Comparison of ENCODE assay signal across 21 cellular contexts in genomic region chr5:136197462-136198142, GRCh38. TPM values are rescaled to one million over a fixed set of nuclear protein-coding genes. Genes with fewer than 3 reads are reported as not detected.
"Had no signal": no experiment of that assay in that cellular context is flagged by ENCODE, and none has a peak within 500 bp of the region (broad histone marks: within the 10 kb centered on the region; RNA-seq: fewer than 3 reads in every experiment).

No MANE protein-coding gene starts in this region.

- H3K27ac ChIP-seq: body of pancreas, heart right ventricle, ovary, spleen, suprapubic skin had no signal

- H3K27me3 ChIP-seq: body of pancreas had no signal

- H3K4me3 ChIP-seq: body of pancreas, gastroesophageal sphincter, heart right ventricle, ovary, sigmoid colon, spleen, suprapubic skin had no signal

- DNase-seq: activated CD4-positive, alpha-beta T cell treated with anti-CD3 and anti-CD28 coated beads, Interleukin-2, amount 10 ng/mL, durations not matched to agents 24 days and 14 days; activated CD4-positive, CD25-positive, alpha-beta regulatory T cell; activated gamma-delta T cell treated with Interleukin-2 at 50 U/mL for 16 hours; activated T-cell treated with anti-CD3 and anti-CD28 coated beads, Interleukin-2, amount 50 U/mL, for 4 hours; amygdala; body of pancreas; cortex of kidney; effector CD8-positive, alpha-beta T cell; heart right ventricle; left colon; ovary; sigmoid colon; SW 1271; trophoblast cell had no signal

- H3K36me3 ChIP-seq: gastroesophageal sphincter, heart right ventricle, ovary, sigmoid colon, spleen, suprapubic skin had no signal

- H3K9me3 ChIP-seq: body of pancreas, gastroesophageal sphincter, heart right ventricle, ovary, sigmoid colon, spleen, suprapubic skin had no signal

RNA-seq across cellular contexts. Expression of gene SMIM32, which starts 4.6 kb away (rescaled TPM):
- total RNA-seq: activated CD4-positive, alpha-beta T cell treated with anti-CD3 and anti-CD28 coated beads, Interleukin-2, amount 10 ng/mL, durations not matched to agents 24 days and 14 days; activated T-cell treated with anti-CD3 and anti-CD28 coated beads, Interleukin-2, amount 50 U/mL, for 4 hours; gastroesophageal sphincter; heart right ventricle; lung microvascular endothelial cell; neural crest cell; pulmonary artery endothelial cell; suprapubic skin; T-helper 2 cell treated with Interferon-gamma antibody and Interleukin-4, amounts not matched to agents 100 ng/mL and 5 ng/mL, for 36 hours had no signal
- polyA plus RNA-seq: heart right ventricle, ovary, spleen had no signal
